Comparison of ENCODE assay signal across 26 cellular contexts in genomic region chr12:13328535-13328934, GRCh38.
DNase-seq lines count a peak whose midpoint lies in the region; ATAC-seq, FAIRE-seq and TF ChIP-seq lines count a peak whose summit lies in the region.
"Had no signal": no experiment of that assay in that cellular context is flagged by ENCODE, and none has a peak within 500 bp of the region (broad histone marks: within the 10 kb centered on the region; RNA-seq: fewer than 3 reads in every experiment).

No MANE protein-coding gene starts in this region.

- H3K4me2 ChIP-seq in A549: no peak overlapping the region
- no peak overlapping the region for H3K4me2 ChIP-seq in H1 (ENCODE audit: insufficient read depth in 1 of 2, low read depth in 2 of 2, low read length in 2 of 2)
- H3K4me2 ChIP-seq: BLaER1 had no signal

- no peak overlapping the region for H3K4me3 ChIP-seq in A549
- no peak overlapping the region for H3K4me3 ChIP-seq in WERI-Rb-1 (ENCODE audit: low read depth, low read length)
- H3K4me3 ChIP-seq in H1 (ENCODE audit: extremely low read depth in 1 of 4, insufficient read depth in 2 of 4, low read depth in 3 of 4, low read length in 4 of 4): no peak overlapping the region
- no peak overlapping the region for H3K4me3 ChIP-seq in adrenal gland
- H3K4me3 ChIP-seq in Peyer's patch: no peak overlapping the region
- H3K4me3 ChIP-seq: BLaER1, GM12878 had no signal

- H4K20me1 ChIP-seq in H1 (replicated peaks in 1 of 2; ENCODE audit: control insufficient read depth in 1 of 2, insufficient read depth in 2 of 2, low read length in 2 of 2): no peaks in the 10 kb centered on the region
- H4K20me1 ChIP-seq: BLaER1 had no signal

- no peaks in the 10 kb centered on the region for H3K23me2 ChIP-seq in H1 (ENCODE audit: low read depth, low read length)

- no peak overlapping the region for H3K4ac ChIP-seq in H1 (replicated peaks; ENCODE audit: insufficient read length, low read depth, low read length)

- H3K36me3 ChIP-seq in WERI-Rb-1 (no peaks in the 10 kb centered on the region), H1 (ENCODE audit: control insufficient read depth in 2 of 4, insufficient read depth in 4 of 4, low read length in 3 of 4) (no peaks in the 10 kb centered on the region), adrenal gland (replicated peaks in 1 of 2) (no peaks in the 10 kb centered on the region), Peyer's patch (no peaks in the 10 kb centered on the region)
- H3K36me3 ChIP-seq: BE2C, BLaER1 had no signal

- H2BK12ac ChIP-seq in H1 (ENCODE audit: low read depth, low read length): no peak overlapping the region

- H3K79me2 ChIP-seq in H1 (ENCODE audit: control insufficient read depth in 1 of 2, insufficient read depth in 2 of 2, low read length in 2 of 2): no peaks in the 10 kb centered on the region

- no peak overlapping the region for H4K8ac ChIP-seq in H1 (ENCODE audit: extremely low read depth, insufficient read depth, low read length)

- no peaks in the 10 kb centered on the region for H3K4me1 ChIP-seq in A549
- H3K4me1 ChIP-seq in H1 (replicated peaks in 1 of 4; ENCODE audit: control insufficient read depth in 3 of 4, insufficient read depth in 4 of 4, low read length in 3 of 4): no peaks in the 10 kb centered on the region
- no peaks in the 10 kb centered on the region for H3K4me1 ChIP-seq in adrenal gland (replicated peaks in 1 of 2)
- no peaks in the 10 kb centered on the region for H3K4me1 ChIP-seq in Peyer's patch
- H3K4me1 ChIP-seq: BE2C, BLaER1 had no signal

- no peak for ATAC-seq in A549
- ATAC-seq: GM12878 had no signal

- H2BK20ac ChIP-seq in H1 (ENCODE audit: low read length): no peak overlapping the region

- POLR2A ChIA-PET in A549 (lab: Yijun Ruan, JAX): no interaction called here
- POLR2A ChIA-PET in H1 (lab: Charles Lee; ENCODE audit: partially characterized antibody): no interaction called here

- TF ChIP-seq EP300 in A549 (IDR thresholded peaks at IDR 0.05): no peak
- TF ChIP-seq EP300 in H1 (IDR thresholded peaks at IDR 0.05; ENCODE audit: borderline replicate concordance in 1 of 2, low read depth in 2 of 2, low read length in 2 of 2): no peak

- H3K18ac ChIP-seq in H1 (ENCODE audit: extremely low read depth, low read length): no peak overlapping the region

- no peak overlapping the region for H2BK15ac ChIP-seq in H1 (ENCODE audit: low read length)

- 0 out of 3 replicates have a peak, but pooled peaks cover 3% of the 10 kb centered on the region for H3K9me3 ChIP-seq in A549
- H3K9me3 ChIP-seq in WERI-Rb-1 (ENCODE audit: severe bottlenecking): no peaks in the 10 kb centered on the region
- no peaks in the 10 kb centered on the region for H3K9me3 ChIP-seq in H1 (ENCODE audit: insufficient read depth in 2 of 2, low read depth in 1 of 2, low read length in 1 of 2)
- H3K9me3 ChIP-seq in adrenal gland (replicated peaks in 1 of 3): no peaks in the 10 kb centered on the region
- no peaks in the 10 kb centered on the region for H3K9me3 ChIP-seq in Peyer's patch
- H3K9me3 ChIP-seq: BE2C, BLaER1 had no signal

- no peak overlapping the region for H3K56ac ChIP-seq in H1 (replicated peaks; ENCODE audit: insufficient read length, low read depth, low read length)

- no peak overlapping the region for H3K27ac ChIP-seq in A549
- H3K27ac ChIP-seq in WERI-Rb-1: no peak overlapping the region
- H3K27ac ChIP-seq in H1 (ENCODE audit: low read depth, low read length): no peak overlapping the region
- no peak overlapping the region for H3K27ac ChIP-seq in adrenal gland
- no peak overlapping the region for H3K27ac ChIP-seq in Peyer's patch
- H3K27ac ChIP-seq: 22Rv1, BLaER1 had no signal

- no peak overlapping the region for H2BK5ac ChIP-seq in H1 (ENCODE audit: low read depth, low read length)

- TF ChIP-seq RAD21 in A549 (conservative IDR thresholded peaks at IDR 0.05 in 1 of 2, IDR thresholded peaks at IDR 0.05 in 1 of 2): no peak
- no peak for TF ChIP-seq RAD21 in H1 (IDR thresholded peaks at IDR 0.05 in 1 of 2, conservative IDR thresholded peaks at IDR 0.05 in 1 of 2; ENCODE audit: low read depth in 2 of 2, low read length in 2 of 2)

- no peak overlapping the region for H2AK5ac ChIP-seq in H1 (ENCODE audit: low read depth, low read length)

- TF ChIP-seq POLR2A in A549 (IDR thresholded peaks at IDR 0.05; ENCODE audit: low read length) (no peak), H1 (IDR thresholded peaks at IDR 0.05; ENCODE audit: control extremely low read depth in 1 of 2, low read depth in 2 of 2, low read length in 2 of 2) (no peak), adrenal gland (IDR thresholded peaks at IDR 0.05) (no peak), Peyer's patch (IDR thresholded peaks at IDR 0.05) (no peak)

- TF ChIP-seq CTCF in A549 (IDR thresholded peaks at IDR 0.05) (no peak), WERI-Rb-1 (IDR thresholded peaks at IDR 0.05; ENCODE audit: low read depth, low read length) (no peak), H1 (IDR thresholded peaks at IDR 0.05; ENCODE audit: control extremely low read depth in 1 of 3, insufficient read depth in 1 of 3, low read depth in 1 of 3, low read length in 3 of 3) (no peak), adrenal gland (IDR thresholded peaks at IDR 0.05) (no peak), Peyer's patch (IDR thresholded peaks at IDR 0.05) (no peak)

- H4K91ac ChIP-seq in H1 (replicated peaks; ENCODE audit: insufficient read length, low read length): no peak overlapping the region

- CTCF ChIA-PET in A549 (lab: Yijun Ruan, JAX) (interaction anchor here (0.9 to 2.5 kb wide), 4 partner anchors 11 to 52 kb away, joined by 4 to 9 read pairs (median 4); no protein-coding TSS in a partner anchor), H1 (lab: Charles Lee; ENCODE audit: partially characterized antibody) (interaction anchor here (0.8 to 3.7 kb wide), 4 partner anchors 19 to 654 kb away, joined by 3 to 11 read pairs (median 4); no protein-coding TSS in a partner anchor)

- no peak overlapping the region for H2BK120ac ChIP-seq in H1 (replicated peaks; ENCODE audit: low read depth, low read length)

- no peak overlapping the region for H3K9ac ChIP-seq in H1 (replicated peaks in 1 of 4; ENCODE audit: extremely low read depth in 1 of 4, low read depth in 3 of 4, low read length in 3 of 4)
- H3K9ac ChIP-seq: BLaER1 had no signal

- H4K5ac ChIP-seq in H1 (ENCODE audit: insufficient read length, low read depth, low read length): no peak overlapping the region

- H3K23ac ChIP-seq in H1 (ENCODE audit: insufficient read length): no peak overlapping the region

- H3K79me1 ChIP-seq in H1 (ENCODE audit: low read depth, low read length): no peaks in the 10 kb centered on the region

- no peak overlapping the region for H2AFZ ChIP-seq in H1 (ENCODE audit: low read length)

- FAIRE-seq in A549 (lab: Jason Lieb, UNC): no peak
- FAIRE-seq in H1 (lab: Jason Lieb, UNC): no peak
- FAIRE-seq: GM12878, GM12892, GM18507 had no signal

- intact Hi-C loops in adrenal gland (cut with DNase I): no loop called here

- 64% methylated on average over 3 of the region's 3 CpGs for WGBS in A549 (ENCODE audit: missing lambda C conversion rate)
- WGBS in H1 (ENCODE audit: extremely low coverage in 1 of 2, insufficient coverage in 1 of 2, insufficient read length in 1 of 2, insufficient replicate concordance in 2 of 2, low coverage in 1 of 2, low lambda C conversion rate in 2 of 2, missing lambda C conversion rate in 1 of 2), 2 experiments: 82% methylated on average over 3 of the region's 3 CpGs; no CpG with 5 or more reads in 1 of the 2 experiments
- 71 to 78% (median 73%) methylated on average over 3 of the region's 3 CpGs for WGBS in adrenal gland, 4 donors

- no peaks in the 10 kb centered on the region for H3K27me3 ChIP-seq in WERI-Rb-1 (ENCODE audit: insufficient read depth, low read depth, severe bottlenecking)
- no peaks in the 10 kb centered on the region for H3K27me3 ChIP-seq in H1 (replicated peaks in 1 of 4; ENCODE audit: control insufficient read depth in 3 of 4, extremely low read depth in 1 of 4, insufficient read depth in 3 of 4, low read length in 3 of 4)
- H3K27me3 ChIP-seq in adrenal gland: no peaks in the 10 kb centered on the region
- no peaks in the 10 kb centered on the region for H3K27me3 ChIP-seq in Peyer's patch
- H3K27me3 ChIP-seq: BLaER1 had no signal

- H3K14ac ChIP-seq in H1 (ENCODE audit: insufficient read length): no peak overlapping the region

- DNase-seq in NCI-H82 (lab: John Stamatoyannopoulos, UW): peak; percentile 53
- no peak for DNase-seq in NCI-H82 treated with DMSO at 0.1 percent for 48 hours (lab: John Stamatoyannopoulos, UW; ENCODE audit: unreplicated experiment)
- DNase-seq in A549 (ENCODE audit: low read depth in 1 of 2, low spot score in 1 of 2): no peak
- peak; percentile 62 for DNase-seq in WERI-Rb-1
- no peak for DNase-seq in H1 (ENCODE audit: low read depth in 1 of 2, low spot score in 2 of 2)
- DNase-seq in adrenal gland: no peak
- no peak for DNase-seq in Peyer's patch
- DNase-seq: ACHN; BE2C; C1 segment of cervical spinal cord; CD4-positive, alpha-beta memory T cell; CD4-positive, CD25-positive, alpha-beta regulatory T cell; CD8-positive, alpha-beta memory T cell; COR-L47; DMS 273 treated with DMSO at 0.1 percent for 48 hours; DMS153; DMS53; DMS79; DND-41; EL; GDM1 had no signal

TF ChIP-seq in A549, 52 proteins besides CTCF, POLR2A, EP300 and RAD21:
- TF ChIP-seq MAFK (IDR thresholded peaks at IDR 0.05; ENCODE audit: partially characterized antibody) (peak; percentile 94), HDAC2 (IDR thresholded peaks at IDR 0.05) (no peak)

TF ChIP-seq in H1, 55 proteins besides CTCF, POLR2A, EP300 and RAD21:
- TF ChIP-seq SIN3A (conservative IDR thresholded peaks at IDR 0.05 in 1 of 2, IDR thresholded peaks at IDR 0.05 in 1 of 2; ENCODE audit: low read depth in 1 of 2, low read length in 2 of 2) (no peak), MAFK (IDR thresholded peaks at IDR 0.05; ENCODE audit: low read depth, low read length) (peak; percentile 30; the same call in 1 of the 2 replicates)

Comparison
In these comparisons a context has a peak if more than half of its experiments do, and no peak if none do; other contexts are left out.
1. DNase-seq: peak in NCI-H82 (single experiment) and WERI-Rb-1 (single experiment); none in NCI-H82 treated with DMSO at 0.1 percent for 48 hours (single experiment), A549 (0 of 2), H1 (0 of 2), adrenal gland (0 of 7) and Peyer's patch (0 of 3).